Comparison of ENCODE assay signal across 23 cellular contexts in genomic region chr20:63915471-63915870, GRCh38. TPM values are rescaled to one million over a fixed set of nuclear protein-coding genes. Genes with fewer than 3 reads are reported as not detected.
DNase-seq lines count a peak whose midpoint lies in the region; ATAC-seq and TF ChIP-seq lines count a peak whose summit lies in the region.
"Had no signal": no experiment of that assay in that cellular context is flagged by ENCODE, and none has a peak within 500 bp of the region (broad histone marks: within the 10 kb centered on the region; RNA-seq: fewer than 3 reads in every experiment).

No MANE protein-coding gene starts in this region.

- WGBS in heart left ventricle, 4 donors = 55 to 69% (median 65%) methylated on average over 6 of the region's 6 CpGs

- ATAC-seq in heart left ventricle = peak; percentile 84 to 87 (median 87)
- ATAC-seq in GM19023 (IDR thresholded peaks at IDR 0.05; ENCODE audit: unreplicated experiment) = no peak
- ATAC-seq: K562 had no signal

- TF ChIP-seq POLR2A in heart left ventricle (IDR thresholded peaks at IDR 0.05) = no peak

- H3K27me3 ChIP-seq in heart left ventricle = no peaks in the 10 kb centered on the region
- H3K27me3 ChIP-seq: esophagus squamous epithelium, spleen had no signal

- no peak for DNase-seq in RWPE1 (ENCODE audit: low spot score)
- peak in 4 of 5 donors; percentile 37 to 79 (median 72) for DNase-seq in heart left ventricle
- DNase-seq in myocyte (ENCODE audit: low read depth) = peak; percentile 34
- no peak for DNase-seq in activated T-cell treated with anti-CD3 and anti-CD28 coated beads for 4 hours
- DNase-seq in germinal center (ENCODE audit: low spot score) = no peak
- DNase-seq: activated CD4-positive, alpha-beta T cell treated with anti-CD3 and anti-CD28 coated beads for 48 hours; activated CD8-positive, alpha-beta memory T cell treated with anti-CD3 and anti-CD28 coated beads, Interleukin-2, amount 50 U/mL, for 4 hours; activated effector memory CD4-positive, alpha-beta T cell treated with Interleukin-2 at 50 U/mL for 16 hours; COR-L47; effector memory CD4-positive, alpha-beta T cell; esophagus squamous epithelium; naive B cell; NCI-H187 treated with DMSO at 0.1 percent for 48 hours; NCI-H2227 treated with DMSO at 0.1 percent for 48 hours; spleen; stimulated activated CD4-positive, alpha-beta T cell treated with anti-CD3 and anti-CD28 coated beads, Interleukin-4, amount 100 ng/mL, for 4 hours had no signal

- no peak for TF ChIP-seq CTCF in RWPE1 (conservative IDR thresholded peaks at IDR 0.05; ENCODE audit: low read depth)
- TF ChIP-seq CTCF in heart left ventricle (IDR thresholded peaks at IDR 0.05) = no peak

- no peak overlapping the region for H3K4me3 ChIP-seq in heart left ventricle
- H3K4me3 ChIP-seq: esophagus squamous epithelium, K562, lung, prostate gland, spleen had no signal

- H3K27ac ChIP-seq in RWPE1 (peak overlapping the region; percentile 14), heart left ventricle (peak overlapping the region in 2 of 12 donors; percentile 39 to 41), temporal lobe (ENCODE audit: low read depth, low read length) (peak overlapping the region; percentile 59)
- H3K27ac ChIP-seq: prostate gland, spleen had no signal

- intact Hi-C loops in heart left ventricle (cut with DNase I) = loop anchor here in 2 of 10 donors (10.0 kb wide), 2 partner anchors 59 to 209 kb away; partner anchors contain the start of gene SAMD10 (in 1 of the 2)

- POLR2A ChIA-PET in RWPE1 (lab: Yijun Ruan, JAX; ENCODE audit: low non-redundant PET) = no interaction called here

- H3K36me3 ChIP-seq in heart left ventricle = peaks cover 0 to 38% (median 8%) of the 10 kb centered on the region in 9 donors
- H3K36me3 ChIP-seq: prostate gland had no signal

- peaks cover 0 to 12% (median 0%) of the 10 kb centered on the region in 12 donors for H3K9me3 ChIP-seq in heart left ventricle
- H3K9me3 ChIP-seq: esophagus squamous epithelium, prostate gland had no signal

- CTCF ChIA-PET in RWPE1 (lab: Yijun Ruan, JAX) = interaction anchor here (0.6 to 0.7 kb wide), 4 partner anchors 18 to 606 kb away, joined by 3 read pairs; no protein-coding TSS in a partner anchor

- H3K4me1 ChIP-seq in heart left ventricle = peaks cover 0 to 38% (median 9%) of the 10 kb centered on the region in 12 donors

RNA-seq across cellular contexts. Expression of gene DNAJC5, which starts 20.5 kb away (rescaled TPM):
- total RNA-seq in heart left ventricle (10 to 100 TPM; 34.8 to 57.1 (median 46.1) TPM), myocyte (49.3 and 60.7 TPM in 2 replicates), temporal lobe (75.7 TPM)
- polyA plus RNA-seq in heart left ventricle = 10 to 100 TPM; 21.1 to 46.3 TPM
- polyA plus RNA-seq in myocyte (2012) = 50.6 TPM

RNA-seq across cellular contexts. Expression of gene UCKL1, which starts 40.7 kb away (rescaled TPM):
- total RNA-seq in heart left ventricle = 10 to 100 TPM; 27.7 to 43.8 (median 37.5) TPM
- 10 to 100 TPM; 27.7 to 49.7 TPM for polyA plus RNA-seq in heart left ventricle
- total RNA-seq in myocyte = 19.9 and 22.3 TPM in 2 replicates
- polyA plus RNA-seq in myocyte (2012) = 33.8 TPM
- 17.5 TPM for total RNA-seq in temporal lobe

RNA-seq across cellular contexts. Expression of gene TPD52L2, which starts 50.4 kb away (rescaled TPM):
- total RNA-seq in heart left ventricle (100 to 1,000 TPM in 1 of 9 donors, 10 to 100 TPM in 8; 65.0 to 122 (median 72.2) TPM), myocyte (94.4 and 99.0 TPM in 2 replicates), temporal lobe (22.6 TPM)
- polyA plus RNA-seq in heart left ventricle = 100 to 1,000 TPM in 1 of 2 donors, 10 to 100 TPM in 1; 44.4 to 179 TPM
- polyA plus RNA-seq in myocyte (2012) = 118 TPM

RNA-seq across cellular contexts. Expression of gene ABHD16B, which starts 54.2 kb away (rescaled TPM):
- total RNA-seq in heart left ventricle (not detected), myocyte (not detected in 2 replicates), temporal lobe (not detected)
- under 1 TPM; 0.12 to 0.72 TPM for polyA plus RNA-seq in heart left ventricle
- polyA plus RNA-seq in myocyte (2012) = not detected
- total RNA-seq: esophagus squamous epithelium, glomerular endothelial cell, K562, lung, spleen, subcutaneous adipose tissue had no signal
- polyA plus RNA-seq: K562 had no signal

RNA-seq across cellular contexts. Expression of gene ZNF512B, which starts 54.3 kb away (rescaled TPM):
- total RNA-seq in heart left ventricle (10 to 100 TPM in 8 of 9 donors, 1 to 10 TPM in 1; 7.3 to 15.9 (median 12.2) TPM), myocyte (17.8 and 23.2 TPM in 2 replicates), temporal lobe (15.0 TPM)
- polyA plus RNA-seq in heart left ventricle = 1 to 10 TPM; 7.7 to 9.3 TPM
- polyA plus RNA-seq in myocyte (2012) = 23.9 TPM

Comparison
In these comparisons a context has a peak if more than half of its experiments do, and no peak if none do; other contexts are left out.
1. DNase-seq: peak in heart left ventricle (4 of 5) and myocyte (single experiment); none in RWPE1 (single experiment), activated T-cell treated with anti-CD3 and anti-CD28 coated beads for 4 hours (single experiment) and germinal center (single experiment).